22 cellular contexts compared by ENCODE assay signal in the genomic region with DNA sequence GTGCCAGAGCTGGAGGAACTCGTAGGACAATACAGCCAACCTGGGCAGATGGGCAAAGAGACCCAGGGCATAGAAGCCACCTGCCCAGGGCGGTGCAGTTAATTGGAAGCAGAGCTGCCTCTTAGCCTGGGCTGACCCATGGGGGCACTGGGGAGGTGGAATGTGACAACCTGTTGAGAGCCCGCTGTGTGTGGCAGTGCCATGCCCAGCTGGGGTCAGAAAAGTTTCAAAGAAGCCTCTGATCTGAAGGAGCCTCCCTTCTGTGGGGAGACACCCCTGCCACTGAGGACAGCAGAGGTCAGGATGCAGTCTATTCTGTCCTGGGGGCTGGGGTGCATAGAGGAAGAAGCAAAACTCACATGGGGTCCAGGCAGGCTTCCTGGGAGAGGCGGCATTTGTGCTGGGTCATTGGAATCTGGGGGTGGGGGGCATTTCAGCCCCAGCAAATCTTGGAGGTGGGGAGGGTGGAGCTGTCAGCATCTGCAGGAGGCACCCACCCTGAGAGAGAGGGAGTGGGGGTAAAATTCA.
"Had no signal": no experiment of that assay in that cellular context is flagged by ENCODE, and none has a peak within 500 bp of the region (broad histone marks: within the 10 kb centered on the region; RNA-seq: fewer than 3 reads in every experiment).

No MANE protein-coding gene starts in this region.

- H3K4me3 ChIP-seq: MG63, Peyer's patch had no signal

- H3K4me1 Mint-ChIP-seq: activated CD4-positive, alpha-beta T cell treated with anti-CD3 and anti-CD28 coated beads, Interleukin-2, amount 10 ng/mL, durations not matched to agents 7 days and 5 days; activated T-helper 17 cell treated with anti-CD3 and anti-CD28 coated beads, Interleukin-2, amount 50 U/mL, for 72 hours; T-cell had no signal

- H3K27ac Mint-ChIP-seq: activated CD4-positive, alpha-beta memory T cell treated with anti-CD3 and anti-CD28 coated beads for 36 hours; activated CD4-positive, alpha-beta T cell treated with anti-CD3 and anti-CD28 coated beads, Interleukin-2, amount 10 ng/mL, durations not matched to agents 7 days and 5 days; activated naive CD4-positive, alpha-beta T cell treated with anti-CD3 and anti-CD28 coated beads for 36 hours; activated naive CD8-positive, alpha-beta T cell; activated T-helper 17 cell treated with anti-CD3 and anti-CD28 coated beads, Interleukin-2, amount 50 U/mL, for 72 hours; T-cell had no signal

- H3K9me3 Mint-ChIP-seq: activated CD4-positive, alpha-beta memory T cell treated with anti-CD3 and anti-CD28 coated beads for 36 hours; activated CD4-positive, alpha-beta T cell treated with anti-CD3 and anti-CD28 coated beads, Interleukin-2, amount 10 ng/mL, durations not matched to agents 7 days and 5 days; activated naive CD4-positive, alpha-beta T cell treated with anti-CD3 and anti-CD28 coated beads for 36 hours; activated T-cell treated with anti-CD3 and anti-CD28 coated beads, Interleukin-2, amount 50 U/mL, for 4 hours; activated T-helper 17 cell treated with anti-CD3 and anti-CD28 coated beads, Interleukin-2, amount 50 U/mL, for 72 hours; T-cell had no signal

- H3K4me3 Mint-ChIP-seq: activated CD4-positive, alpha-beta memory T cell treated with anti-CD3 and anti-CD28 coated beads for 36 hours; activated CD4-positive, alpha-beta T cell treated with anti-CD3 and anti-CD28 coated beads, Interleukin-2, amount 10 ng/mL, durations not matched to agents 7 days and 5 days; activated naive CD4-positive, alpha-beta T cell treated with anti-CD3 and anti-CD28 coated beads for 36 hours; activated naive CD8-positive, alpha-beta T cell; activated T-cell treated with anti-CD3 and anti-CD28 coated beads, Interleukin-2, amount 50 U/mL, for 4 hours; activated T-helper 17 cell treated with anti-CD3 and anti-CD28 coated beads, Interleukin-2, amount 50 U/mL, for 72 hours; T-cell had no signal

- H3K27me3 ChIP-seq: MG63, Peyer's patch had no signal

- H3K9me3 ChIP-seq: MG63, Peyer's patch had no signal

- H3K36me3 Mint-ChIP-seq: activated CD4-positive, alpha-beta memory T cell treated with anti-CD3 and anti-CD28 coated beads for 36 hours; activated naive CD8-positive, alpha-beta T cell; T-cell had no signal

- H3K27me3 Mint-ChIP-seq: activated CD4-positive, alpha-beta memory T cell treated with anti-CD3 and anti-CD28 coated beads for 36 hours; activated CD4-positive, alpha-beta T cell treated with anti-CD3 and anti-CD28 coated beads, Interleukin-2, amount 10 ng/mL, durations not matched to agents 7 days and 5 days; activated naive CD8-positive, alpha-beta T cell; activated T-helper 17 cell treated with anti-CD3 and anti-CD28 coated beads, Interleukin-2, amount 50 U/mL, for 72 hours had no signal

- H3K36me3 ChIP-seq: MG63, Peyer's patch had no signal

- DNase-seq: activated CD4-positive, alpha-beta memory T cell treated with anti-CD3 and anti-CD28 coated beads for 36 hours; activated CD4-positive, alpha-beta T cell treated with anti-CD3 and anti-CD28 coated beads, Interleukin-2, amount 10 ng/mL, durations not matched to agents 7 days and 5 days; activated CD4-positive, CD25-positive, alpha-beta regulatory T cell; activated CD8-positive, alpha-beta memory T cell treated with anti-CD3 and anti-CD28 coated beads for 24 hours; activated gamma-delta T cell; activated naive CD4-positive, alpha-beta T cell treated with anti-CD3 and anti-CD28 coated beads for 36 hours; activated T-cell treated with anti-CD3 and anti-CD28 coated beads, Interleukin-2, amount 50 U/mL, for 4 hours; MG63; MV-4-11; NCI-H1105; NCI-H1436; NCI-H1694 treated with DMSO at 0.1 percent for 48 hours; NCI-H2081; NCI-H446; NCI-H524; Peyer's patch; SHP77; T-cell; T-helper 2 cell had no signal

- H3K27ac ChIP-seq: Peyer's patch, VCaP had no signal

- ATAC-seq: activated T-cell treated with anti-CD3 and anti-CD28 coated beads, Interleukin-2, amount 50 U/mL, for 4 hours; activated T-helper 17 cell treated with anti-CD3 and anti-CD28 coated beads, Interleukin-2, amount 50 U/mL, for 72 hours; T-cell had no signal
